Comparison of ENCODE assay signal across 13 cellular contexts in genomic region chr17:32523827-32524552, GRCh38. TPM values are rescaled to one million over a fixed set of nuclear protein-coding genes. Genes with fewer than 3 reads are reported as not detected.
A peak's percentile ranks its signal among the peaks of the same experiment; 100 is the strongest.
DNase-seq lines count a peak whose midpoint lies in the region; ATAC-seq and TF ChIP-seq lines count a peak whose summit lies in the region.
"Had no signal": no experiment of that assay in that cellular context is flagged by ENCODE, and none has a peak within 500 bp of the region (broad histone marks: within the 10 kb centered on the region; RNA-seq: fewer than 3 reads in every experiment).

No MANE protein-coding gene starts in this region.

- H3K4me1 Mint-ChIP-seq in osteocyte (ENCODE audit: unreplicated experiment) = peaks cover 14% of the 10 kb centered on the region

- H3K36me3 ChIP-seq in uterus = no peaks in the 10 kb centered on the region
- H3K36me3 ChIP-seq: BE2C, HAP-1 had no signal

- no peak overlapping the region for H3K4me3 Mint-ChIP-seq in osteocyte (ENCODE audit: unreplicated experiment)

- H3K27ac ChIP-seq in uterus = no peak overlapping the region
- H3K27ac ChIP-seq: coronary artery, VCaP had no signal

- no peaks in the 10 kb centered on the region for H3K27me3 ChIP-seq in uterus
- H3K27me3 ChIP-seq: BE2C had no signal

- TF ChIP-seq CTCF in osteocyte (IDR thresholded peaks at IDR 0.05) = no peak
- no peak for TF ChIP-seq CTCF in uterus (IDR thresholded peaks at IDR 0.05)

- H3K36me3 Mint-ChIP-seq in osteocyte (ENCODE audit: unreplicated experiment) = no peaks in the 10 kb centered on the region

- no peaks in the 10 kb centered on the region for H3K9me3 ChIP-seq in uterus
- H3K9me3 ChIP-seq: BE2C, HAP-1 had no signal

- H3K27ac Mint-ChIP-seq in osteocyte (ENCODE audit: unreplicated experiment) = no peak overlapping the region

- no peak for TF ChIP-seq POLR2A in uterus (IDR thresholded peaks at IDR 0.05)

- peak; percentile 53 for ATAC-seq in HG02798 (IDR thresholded peaks at IDR 0.05; ENCODE audit: poor library complexity, unreplicated experiment)
- ATAC-seq in stimulated activated naive CD8-positive, alpha-beta T cell treated with anti-CD3 and anti-CD28 coated beads, Interleukin-15, Interleukin-2, amounts not matched to agents 100 U/mL and 50 U/mL, for 24 hours = peak; percentile 50

- no peak overlapping the region for H3K4me3 ChIP-seq in uterus
- H3K4me3 ChIP-seq: coronary artery, HAP-1 had no signal

- peak; percentile 54 for DNase-seq in stimulated activated CD4-positive, alpha-beta T cell treated with anti-CD3 and anti-CD28 coated beads, Interleukin-15, amount 100 ng/mL, for 24 hours
- DNase-seq in stimulated activated CD4-positive, alpha-beta T cell treated with anti-CD3 and anti-CD28 coated beads, Interleukin-4, amount 100 ng/mL, for 1 hour = no peak
- DNase-seq in activated CD4-positive, alpha-beta T cell treated with anti-CD3 and anti-CD28 coated beads, Interleukin-2, amount 50 U/mL, for 48 hours = peak; percentile 48 to 60
- DNase-seq in stimulated activated naive CD8-positive, alpha-beta T cell treated with anti-CD3 and anti-CD28 coated beads, Interleukin-15, Interleukin-2, amounts not matched to agents 100 U/mL and 50 U/mL, for 24 hours = no peak
- DNase-seq in osteocyte (ENCODE audit: extremely low spot score, unreplicated experiment) (no peak), uterus (no peak), NCI-H2171 treated with DMSO at 0.1 percent for 48 hours (lab: John Stamatoyannopoulos, UW) (no peak)
- DNase-seq: BE2C, NCI-H187 had no signal

- intact Hi-C loops in uterus (cut with DNase I; ENCODE audit: low total_unique reads) = no loop called here

- no peaks in the 10 kb centered on the region for H3K9me3 Mint-ChIP-seq in osteocyte (ENCODE audit: unreplicated experiment)

- H3K4me1 ChIP-seq in uterus = no peaks in the 10 kb centered on the region
- H3K4me1 ChIP-seq: BE2C had no signal

- no peaks in the 10 kb centered on the region for H3K27me3 Mint-ChIP-seq in osteocyte (ENCODE audit: unreplicated experiment)

RNA-seq across cellular contexts. Expression of gene CDK5R1, which starts 37.2 kb away (rescaled TPM):
- 1.4 and 1.8 TPM in 2 replicates for total RNA-seq in osteocyte
- 1 to 10 TPM in 2 of 4 donors, under 1 TPM in 1, not detected in 1; 0.77 to 2.9 (median 1.4) TPM for total RNA-seq in uterus

Comparison
In these comparisons a context has a peak if more than half of its experiments do, and no peak if none do; other contexts are left out.
1. DNase-seq: peak in stimulated activated CD4-positive, alpha-beta T cell treated with anti-CD3 and anti-CD28 coated beads, Interleukin-15, amount 100 ng/mL, for 24 hours (single experiment) and activated CD4-positive, alpha-beta T cell treated with anti-CD3 and anti-CD28 coated beads, Interleukin-2, amount 50 U/mL, for 48 hours (2 of 2); none in stimulated activated CD4-positive, alpha-beta T cell treated with anti-CD3 and anti-CD28 coated beads, Interleukin-4, amount 100 ng/mL, for 1 hour (single experiment), stimulated activated naive CD8-positive, alpha-beta T cell treated with anti-CD3 and anti-CD28 coated beads, Interleukin-15, Interleukin-2, amounts not matched to agents 100 U/mL and 50 U/mL, for 24 hours (single experiment), osteocyte (single experiment), uterus (0 of 2) and NCI-H2171 treated with DMSO at 0.1 percent for 48 hours (single experiment).